10 cellular contexts compared by ENCODE assay signal in genomic region chr2:58146707-58147106, GRCh38.
A peak's percentile ranks its signal among the peaks of the same experiment; 100 is the strongest.
DNase-seq lines count a peak whose midpoint lies in the region.
"Had no signal": no experiment of that assay in that cellular context is flagged by ENCODE, and none has a peak within 500 bp of the region (broad histone marks: within the 10 kb centered on the region; RNA-seq: fewer than 3 reads in every experiment).

No MANE protein-coding gene starts in this region.

- peak; percentile 17 for DNase-seq in activated CD4-positive, alpha-beta T cell treated with anti-CD3 and anti-CD28 coated beads for 48 hours
- DNase-seq in activated CD4-positive, alpha-beta T cell treated with anti-CD3 and anti-CD28 coated beads for 1 hour: no peak
- DNase-seq in HT1080 (ENCODE audit: low read depth): peak; percentile 85
- DNase-seq in amniotic epithelial cell (ENCODE audit: low read depth): peak; percentile 35
- DNase-seq in kidney glomerular epithelial cell (lab: John Stamatoyannopoulos, UW): peak; percentile 25
- no peak for DNase-seq in H4 (ENCODE audit: low spot score)
- DNase-seq in ecto neural progenitor cell (ENCODE audit: low spot score): no peak
- DNase-seq in SIG-M5 treated with dmso at 0.1 percent for 504 hours (lab: John Stamatoyannopoulos, UW; ENCODE audit: unreplicated experiment): no peak
- DNase-seq: NCI-H510A treated with DMSO at 0.1 percent for 48 hours, SHP77 treated with DMSO at 0.1 percent for 48 hours had no signal

Comparison
In these comparisons a context has a peak if more than half of its experiments do, and no peak if none do; other contexts are left out.
1. DNase-seq: peak in activated CD4-positive, alpha-beta T cell treated with anti-CD3 and anti-CD28 coated beads for 48 hours (single experiment), HT1080 (single experiment), amniotic epithelial cell (single experiment) and kidney glomerular epithelial cell (single experiment); none in activated CD4-positive, alpha-beta T cell treated with anti-CD3 and anti-CD28 coated beads for 1 hour (single experiment), H4 (single experiment), ecto neural progenitor cell (single experiment) and SIG-M5 treated with dmso at 0.1 percent for 504 hours (single experiment).